10 cellular contexts compared by ENCODE assay signal in the genomic region with DNA sequence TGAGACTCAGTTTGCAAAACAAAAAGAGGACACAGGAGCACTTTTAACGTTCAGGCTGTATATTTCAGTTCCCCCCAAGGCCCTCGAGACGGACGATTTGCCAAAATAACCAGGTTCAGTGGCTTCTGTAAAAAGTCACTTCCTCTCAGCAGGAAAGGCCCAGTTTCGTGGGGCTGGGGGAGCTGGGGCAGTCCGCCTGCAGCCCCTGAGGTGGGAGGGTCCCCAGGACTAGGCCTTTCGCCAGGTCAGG. TPM values are rescaled to one million over a fixed set of nuclear protein-coding genes. Genes with fewer than 3 reads are reported as not detected.
DNase-seq lines count a peak whose midpoint lies in the region; ATAC-seq, FAIRE-seq and TF ChIP-seq lines count a peak whose summit lies in the region.
"Had no signal": no experiment of that assay in that cellular context is flagged by ENCODE, and none has a peak within 500 bp of the region (broad histone marks: within the 10 kb centered on the region; RNA-seq: fewer than 3 reads in every experiment).

No MANE protein-coding gene starts in this region.

- H3K4me1 Mint-ChIP-seq in T-cell (peaks cover 7 to 13% (median 11%) of the 10 kb centered on the region in 3 donors), immature natural killer cell (peaks cover 7 to 14% of the 10 kb centered on the region in 2 donors)

- H3K27me3 Mint-ChIP-seq in T-cell, result peaks cover 0 to 6% of the 10 kb centered on the region in 2 donors
- H3K27me3 Mint-ChIP-seq in immature natural killer cell (ENCODE audit: low read depth in 3 of 3), result peaks cover 0 to 9% (median 4%) of the 10 kb centered on the region in 3 donors

- no peak for TF ChIP-seq POLR2A in GM12892 (IDR thresholded peaks at IDR 0.05; ENCODE audit: low read depth, low read length)

- peak overlapping the region; percentile 49 to 69 (median 57); a peak in 19 of 20 replicates for H3K4me3 ChIP-seq in BLaER1 treated with 17β-estradiol and CSF1 and Interleukin-3, amounts not matched to agents 10 nM and 100 nM

- DNase-seq in GM12892 (ENCODE audit: insufficient read length), result peak; percentile 52
- peak in 1 of 34 experiments; percentile 8 for DNase-seq in T-cell
- DNase-seq in immature natural killer cell, result no peak
- DNase-seq in iPS-NIHi7 (ENCODE audit: extremely low spot score), result no peak
- DNase-seq in stimulated activated CD4-positive, alpha-beta T cell treated with anti-CD3 and anti-CD28 coated beads, Interleukin-2, amount 100 ng/mL, for 24 hours, result no peak
- DNase-seq in RKO (ENCODE audit: low spot score), result no peak
- DNase-seq: NCI-H524 had no signal

- H3K36me3 ChIP-seq in BLaER1 treated with 17β-estradiol and CSF1 and Interleukin-3, amounts not matched to agents 10 nM and 100 nM, result peaks cover 16 to 38% (median 25%) of the 10 kb centered on the region in 11 experiments; a peak in 20 of 22 replicates

- POLR2A ChIA-PET in T-cell (lab: Charles Lee), result no interaction called here

- no peak overlapping the region for H3K27ac Mint-ChIP-seq in T-cell
- no peak overlapping the region for H3K27ac Mint-ChIP-seq in immature natural killer cell

- peak overlapping the region; percentile 85 to 100 (median 99) for H3K4me2 ChIP-seq in BLaER1 treated with 17β-estradiol and CSF1 and Interleukin-3, amounts not matched to agents 10 nM and 100 nM

- ATAC-seq in T-cell (replicated peaks in 1 of 4), result peak in 2 of 4 experiments; percentile 6 to 8
- no peak for ATAC-seq in GM21723 (IDR thresholded peaks at IDR 0.05; ENCODE audit: unreplicated experiment)

- H3K27me3 ChIP-seq in BLaER1 treated with 17β-estradiol and CSF1 and Interleukin-3, amounts not matched to agents 10 nM and 100 nM, result peaks cover 46 to 57% (median 53%) of the 10 kb centered on the region in 11 experiments

- no peak for FAIRE-seq in GM12892 (lab: Jason Lieb, UNC)
- FAIRE-seq: astrocyte had no signal

- no peaks in the 10 kb centered on the region for H3K9me3 ChIP-seq in BLaER1 treated with 17β-estradiol and CSF1 and Interleukin-3, amounts not matched to agents 10 nM and 100 nM (replicated peaks in 1 of 11)

- H4K20me1 ChIP-seq in BLaER1 treated with 17β-estradiol and CSF1 and Interleukin-3, amounts not matched to agents 10 nM and 100 nM, result peaks cover 0 to 75% (median 22%) of the 10 kb centered on the region in 11 experiments; a peak in 17 of 22 replicates

- no peak overlapping the region for H3K27ac ChIP-seq in BLaER1 treated with 17β-estradiol and CSF1 and Interleukin-3, amounts not matched to agents 10 nM and 100 nM

- peaks cover 16% of the 10 kb centered on the region for H3K36me3 Mint-ChIP-seq in T-cell
- peaks cover 9 to 18% (median 12%) of the 10 kb centered on the region in 3 donors for H3K36me3 Mint-ChIP-seq in immature natural killer cell

- peaks cover 22 to 38% (median 30%) of the 10 kb centered on the region in 10 experiments for H3K4me1 ChIP-seq in BLaER1 treated with 17β-estradiol and CSF1 and Interleukin-3, amounts not matched to agents 10 nM and 100 nM

- H3K4me3 Mint-ChIP-seq in T-cell, result peak overlapping the region; percentile 53 to 75 (median 55)
- H3K4me3 Mint-ChIP-seq in immature natural killer cell, result peak overlapping the region; percentile 33 to 59 (median 56)

- H3K9ac ChIP-seq in BLaER1 treated with 17β-estradiol and CSF1 and Interleukin-3, amounts not matched to agents 10 nM and 100 nM, result peak overlapping the region; percentile 11 to 65 (median 53); a peak in 15 of 22 replicates

- CTCF ChIA-PET in T-cell (lab: Charles Lee), result interaction anchor here in 1 of 2 donors (0.6 kb wide), 1 partner anchor 62 kb away, joined by 4 read pairs; no protein-coding TSS in a partner anchor

- no peaks in the 10 kb centered on the region for H3K9me3 Mint-ChIP-seq in T-cell
- no peaks in the 10 kb centered on the region for H3K9me3 Mint-ChIP-seq in immature natural killer cell

RNA-seq across cellular contexts. Expression of gene WDR86, which starts 28.8 kb away (rescaled TPM):
- polyA plus RNA-seq in GM12892 (2012; ENCODE audit: missing spikeins), result 0.19 TPM
- 10 to 100 TPM in 3 of 5 donors, 1 to 10 TPM in 2; 3.1 to 26.0 (median 10.1) TPM for total RNA-seq in T-cell
- 1 to 10 TPM in 2 of 3 donors, under 1 TPM in 1; 0.75 to 2.2 (median 2.2) TPM for polyA plus RNA-seq in immature natural killer cell

RNA-seq across cellular contexts. Expression of gene NUB1, which starts 39.4 kb away (rescaled TPM):
- polyA plus RNA-seq in GM12892 (2012; ENCODE audit: missing spikeins), result 46.7 TPM
- total RNA-seq in T-cell, result 10 to 100 TPM; 77.4 to 98.9 (median 87.7) TPM
- polyA plus RNA-seq in immature natural killer cell, result 10 to 100 TPM; 49.8 to 85.4 (median 77.4) TPM

RNA-seq across cellular contexts. Expression of gene CRYGN, which starts 58.9 kb away (rescaled TPM):
- not detected for polyA plus RNA-seq in GM12892 (2012; ENCODE audit: missing spikeins)
- total RNA-seq in T-cell, result 1 to 10 TPM in 2 of 5 donors, under 1 TPM in 1, not detected in 2; 0.98 to 1.8 (median 1.0) TPM
- polyA plus RNA-seq in immature natural killer cell, result not detected
- total RNA-seq: astrocyte had no signal
